In the genomic region with DNA sequence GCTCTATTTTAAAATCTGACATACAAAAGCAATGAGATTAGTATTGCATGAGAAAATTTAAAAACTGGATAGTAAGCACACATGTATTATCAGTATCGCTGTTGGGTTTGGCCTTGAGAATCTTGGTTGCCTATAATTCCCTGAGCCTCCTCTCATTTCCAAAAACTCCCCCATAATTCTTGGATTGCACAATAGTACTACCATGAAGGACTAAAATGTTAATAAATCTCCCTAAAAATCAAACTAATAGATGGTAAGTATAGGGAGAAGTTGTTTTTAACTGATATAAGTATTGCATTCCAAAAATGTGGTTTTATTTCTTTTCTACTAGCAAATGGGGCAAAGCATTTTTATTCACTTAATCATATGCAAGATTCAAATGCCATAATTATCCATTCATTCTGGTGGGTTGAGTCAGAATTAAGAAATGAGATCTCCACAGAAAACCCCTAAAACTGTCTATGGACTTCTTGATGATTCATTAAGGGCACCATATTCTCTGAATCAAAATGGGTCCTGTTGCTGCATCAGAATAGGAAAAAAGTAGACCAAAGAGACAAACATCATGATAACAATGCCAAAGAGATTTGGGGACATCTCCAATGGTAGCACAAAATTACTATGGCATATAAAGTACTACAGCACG, we compare ENCODE assay signal across 11 cellular contexts. TPM values are rescaled to one million over a fixed set of nuclear protein-coding genes. Genes with fewer than 3 reads are reported as not detected.
A peak's percentile ranks its signal among the peaks of the same experiment; 100 is the strongest.
DNase-seq lines count a peak whose midpoint lies in the region; ATAC-seq, FAIRE-seq and TF ChIP-seq lines count a peak whose summit lies in the region.
"Had no signal": no experiment of that assay in that cellular context is flagged by ENCODE, and none has a peak within 500 bp of the region (broad histone marks: within the 10 kb centered on the region; RNA-seq: fewer than 3 reads in every experiment).

No MANE protein-coding gene starts in this region.

- H3K9me3 Mint-ChIP-seq in HFFc6 = no peaks in the 10 kb centered on the region
- H3K9me3 Mint-ChIP-seq in astrocyte (ENCODE audit: unreplicated experiment) = no peaks in the 10 kb centered on the region

- peaks cover 95% of the 10 kb centered on the region for H3K4me1 Mint-ChIP-seq in HFFc6 (ENCODE audit: low read depth)
- peaks cover 62% of the 10 kb centered on the region for H3K4me1 Mint-ChIP-seq in astrocyte (ENCODE audit: low read depth, unreplicated experiment)

- H3K36me3 Mint-ChIP-seq in HFFc6 (ENCODE audit: low read depth) (peaks cover 11% of the 10 kb centered on the region; the same call in 1 of the 2 replicates), astrocyte (ENCODE audit: low read depth, unreplicated experiment) (no peaks in the 10 kb centered on the region)

- H3K18ac ChIP-seq in mesenchymal stem cell (ENCODE audit: low read depth in 1 of 2, low read length in 2 of 2) = no peak overlapping the region

- H2AFZ ChIP-seq in astrocyte (ENCODE audit: low read depth, low read length) (no peak overlapping the region), mesenchymal stem cell (ENCODE audit: low read depth, low read length) (no peak overlapping the region)

- no peak overlapping the region for H4K8ac ChIP-seq in mesenchymal stem cell (ENCODE audit: low read length)

- H3K9me3 ChIP-seq in astrocyte (ENCODE audit: insufficient read depth, low read depth, low read length) (no peaks in the 10 kb centered on the region), mesenchymal stem cell (ENCODE audit: control insufficient read depth, low read length) (no peaks in the 10 kb centered on the region)

- no peak overlapping the region for H3K14ac ChIP-seq in mesenchymal stem cell (ENCODE audit: low read length in 2 of 2)

- H3K27ac Mint-ChIP-seq in HFFc6 (peak overlapping the region; percentile 100), astrocyte (ENCODE audit: unreplicated experiment) (peak overlapping the region; percentile 99)

- H2BK120ac ChIP-seq in mesenchymal stem cell (ENCODE audit: low read depth, low read length) = no peak overlapping the region

- peak overlapping the region; percentile 70 for H2AK5ac ChIP-seq in mesenchymal stem cell (ENCODE audit: low read length, severe bottlenecking)

- H3K9ac ChIP-seq in astrocyte (ENCODE audit: low read length) = peak overlapping the region; percentile 84
- H3K9ac ChIP-seq in mesenchymal stem cell (ENCODE audit: low read length) = peak overlapping the region; percentile 94

- H3K27ac ChIP-seq in astrocyte (ENCODE audit: low read depth, low read length) (peak overlapping the region; percentile 99), mesenchymal stem cell (ENCODE audit: low read length, poor library complexity, severe bottlenecking) (peak overlapping the region; percentile 39)

- no peak overlapping the region for H2BK15ac ChIP-seq in mesenchymal stem cell (ENCODE audit: low read depth, poor library complexity, severe bottlenecking)

- no peaks in the 10 kb centered on the region for H3K36me3 ChIP-seq in astrocyte (ENCODE audit: insufficient read depth, low read length)
- no peaks in the 10 kb centered on the region for H3K36me3 ChIP-seq in mesenchymal stem cell (ENCODE audit: control insufficient read depth in 1 of 2, insufficient read depth in 2 of 2, low read depth in 1 of 2, low read length in 2 of 2)

- TF ChIP-seq CTCF in HFFc6 (IDR thresholded peaks at IDR 0.05) (no peak), astrocyte (IDR thresholded peaks at IDR 0.05; ENCODE audit: insufficient read depth, low read depth, low read length) (no peak)

- H2BK5ac ChIP-seq in mesenchymal stem cell (ENCODE audit: low read depth, low read length, poor library complexity, severe bottlenecking) = no peak overlapping the region

- H3K79me1 ChIP-seq in mesenchymal stem cell (replicated peaks; ENCODE audit: low read length, poor library complexity, severe bottlenecking) = peaks cover 5% of the 10 kb centered on the region

- H3K4me3 Mint-ChIP-seq in HFFc6 (peak overlapping the region; percentile 87), astrocyte (ENCODE audit: unreplicated experiment) (no peak overlapping the region)

- no peak overlapping the region for H4K91ac ChIP-seq in mesenchymal stem cell (ENCODE audit: low read length)

- H3K27me3 Mint-ChIP-seq in HFFc6 (ENCODE audit: insufficient read depth) (peaks cover 4% of the 10 kb centered on the region; the same call in 1 of the 2 replicates), astrocyte (ENCODE audit: low read depth, unreplicated experiment) (no peaks in the 10 kb centered on the region)

- H3K4ac ChIP-seq in mesenchymal stem cell (ENCODE audit: low read depth in 1 of 2, low read length in 2 of 2) = no peak overlapping the region

- 97% methylated on average over 2 of the region's 2 CpGs for WGBS in mesenchymal stem cell

- no peaks in the 10 kb centered on the region for H3K79me2 ChIP-seq in astrocyte (ENCODE audit: insufficient read depth, low read length)

- no peak overlapping the region for H2BK12ac ChIP-seq in mesenchymal stem cell (ENCODE audit: low read length in 2 of 2)

- no peaks in the 10 kb centered on the region for H3K27me3 ChIP-seq in astrocyte (ENCODE audit: insufficient read depth, low read length)
- H3K27me3 ChIP-seq in mesenchymal stem cell (ENCODE audit: control insufficient read depth in 1 of 2, insufficient read depth in 1 of 2, low read length in 2 of 2) = no peaks in the 10 kb centered on the region

- ATAC-seq in HG03095 (IDR thresholded peaks at IDR 0.05; ENCODE audit: unreplicated experiment) (no peak), GM19395 (IDR thresholded peaks at IDR 0.05; ENCODE audit: unreplicated experiment) (no peak)

- FAIRE-seq in astrocyte (lab: Jason Lieb, UNC) = peak; percentile 96

- H3K4me3 ChIP-seq in astrocyte (ENCODE audit: insufficient read depth, low read depth, low read length) (no peak overlapping the region), mesenchymal stem cell (ENCODE audit: insufficient read depth in 1 of 2, low read depth in 1 of 2, low read length in 2 of 2) (peak overlapping the region in 1 of 2 experiments; percentile 22)

- peak; percentile 35 for DNase-seq in AG08396 (ENCODE audit: low spot score)
- DNase-seq in HFFc6 = peak; percentile 95
- DNase-seq in astrocyte (ENCODE audit: low read depth) = peak; percentile 91
- peak; percentile 43 for DNase-seq in mesenchymal stem cell
- DNase-seq in NCI-H2227 (lab: John Stamatoyannopoulos, UW; ENCODE audit: unreplicated experiment) = no peak
- no peak for DNase-seq in SK-N-DZ (ENCODE audit: low spot score)
- DNase-seq: activated CD4-positive, alpha-beta T cell treated with anti-CD3 and anti-CD28 coated beads for 4 hours; DMS 273 treated with DMSO at 0.1 percent for 48 hours; NCI-H1436 treated with DMSO at 0.1 percent for 48 hours had no signal

- H3K4me1 ChIP-seq in astrocyte (ENCODE audit: insufficient read depth, low read length) (peaks cover 50% of the 10 kb centered on the region), mesenchymal stem cell (ENCODE audit: control insufficient read depth, insufficient read depth, low read depth, low read length) (peaks cover 10% of the 10 kb centered on the region)

- H3K4me2 ChIP-seq in astrocyte (ENCODE audit: low read length) = peak overlapping the region; percentile 82
- H3K4me2 ChIP-seq in mesenchymal stem cell (ENCODE audit: low read length, poor library complexity, severe bottlenecking) = no peak overlapping the region

- H4K20me1 ChIP-seq in astrocyte (ENCODE audit: insufficient read depth, low read length) = no peaks in the 10 kb centered on the region

- H3K23ac ChIP-seq in mesenchymal stem cell (ENCODE audit: low read length in 2 of 2) = no peak overlapping the region

RNA-seq across cellular contexts. Expression of a gene that starts 10.3 kb away (rescaled TPM):
- total RNA-seq in HFFc6 (2021; fragmentation: NEBNext Ultra II Directional; extraction: Animal tissue kit (Norgen Biotek cat#: 25700)) = over 10,000 TPM in 4 of 6 experiments, 1,000 to 10,000 TPM in 2; 9,623 to 12,540 (median 10,688) TPM
- total RNA-seq in astrocyte = 5,172 and 5,400 TPM in 2 replicates
- 5,108 TPM for polyA plus RNA-seq in mesenchymal stem cell (2013, experiment 1 of 2)
- polyA plus RNA-seq in mesenchymal stem cell (2013, experiment 2 of 2) = 5,084 TPM
- polyA plus RNA-seq in SK-N-DZ (2014; cell fraction: cytosol; rRNA removed) = 117 and 143 TPM in 2 replicates
- polyA plus RNA-seq in SK-N-DZ (2014; cell fraction: nucleus; rRNA removed) = 47.9 and 64.0 TPM in 2 replicates

RNA-seq across cellular contexts. Expression of a gene that starts 16.3 kb away (rescaled TPM):
- 10 to 100 TPM in 2 of 6 experiments, 1 to 10 TPM in 4; 6.8 to 13.0 (median 8.6) TPM for total RNA-seq in HFFc6 (2021; fragmentation: NEBNext Ultra II Directional; extraction: Animal tissue kit (Norgen Biotek cat#: 25700))
- 5.9 and 6.3 TPM in 2 replicates for total RNA-seq in astrocyte
- polyA plus RNA-seq in mesenchymal stem cell (2013, experiment 1 of 2) = 4.6 TPM
- 4.0 TPM for polyA plus RNA-seq in mesenchymal stem cell (2013, experiment 2 of 2)
- polyA plus RNA-seq in SK-N-DZ (2014; cell fraction: cytosol; rRNA removed) = 3.7 TPM in 2 replicates
- 3.9 and 5.9 TPM in 2 replicates for polyA plus RNA-seq in SK-N-DZ (2014; cell fraction: nucleus; rRNA removed)

Comparison
In these comparisons a context has a peak if more than half of its experiments do, and no peak if none do; other contexts are left out.
1. DNase-seq: peak in AG08396 (single experiment), HFFc6 (single experiment), astrocyte (single experiment) and mesenchymal stem cell (single experiment); none in NCI-H2227 (single experiment) and SK-N-DZ (single experiment).